In genomic region chr6:33419580-33420492, GRCh38 we compare ENCODE assay signal across 9 cellular contexts. TPM values are rescaled to one million over a fixed set of nuclear protein-coding genes. Genes with fewer than 3 reads are reported as not detected.
A peak's percentile ranks its signal among the peaks of the same experiment; 100 is the strongest.
DNase-seq lines count a peak whose midpoint lies in the region; ATAC-seq, FAIRE-seq and TF ChIP-seq lines count a peak whose summit lies in the region.
"Had no signal": no experiment of that assay in that cellular context is flagged by ENCODE, and none has a peak within 500 bp of the region (broad histone marks: within the 10 kb centered on the region; RNA-seq: fewer than 3 reads in every experiment).

SYNGAP1 (plus strand) TSS chr6:33420065; CDS start chr6:33420265, 200 bp downstream.

- FAIRE-seq in small intestine (lab: Jason Lieb, UNC) = no peak
- FAIRE-seq: pancreas had no signal

- peak within 1 kb of the TSS; percentile 3 for H2BK120ac ChIP-seq in neuronal stem cell (ENCODE audit: low read depth, low read length)

- H2BK15ac ChIP-seq in neuronal stem cell (ENCODE audit: low read length) = peak within 1 kb of the TSS; percentile 8

- peak within 1 kb of the TSS; percentile 78 for H3K18ac ChIP-seq in neuronal stem cell (ENCODE audit: low read length)

- peak within 1 kb of the TSS; percentile 16 for H2AK5ac ChIP-seq in neuronal stem cell (ENCODE audit: low read depth, low read length)

- no CpG with 5 or more reads among the region's 22 CpGs for WGBS in neuronal stem cell (ENCODE audit: extremely low coverage in 2 of 2, insufficient read length in 2 of 2, insufficient replicate concordance in 1 of 2), 2 donors
- WGBS in small intestine, 3 donors = 6 to 10% (median 8%) methylated on average over 15 to 22 of the region's 22 CpGs

- no peak within 1 kb of the TSS for H2BK5ac ChIP-seq in neuronal stem cell (ENCODE audit: low read length)

- peak within 1 kb of the TSS; percentile 36 for H3K9ac ChIP-seq in neuronal stem cell (ENCODE audit: low read depth, low read length, poor library complexity)

- H3K36me3 ChIP-seq in neuronal stem cell (replicated peaks in 1 of 2; ENCODE audit: control insufficient read depth in 2 of 2, insufficient read depth in 2 of 2, low read length in 2 of 2) = peaks cover 29 to 53% of the 10 kb centered on the region in 2 donors
- H3K36me3 ChIP-seq in small intestine (ENCODE audit: control insufficient read depth in 2 of 2, insufficient read depth in 2 of 2, low read length in 2 of 2) = peaks cover 0 to 4% of the 10 kb centered on the region in 2 donors

- H3K4me3 ChIP-seq in AG10803 (ENCODE audit: low read length) = peak within 1 kb of the TSS; percentile 65
- H3K4me3 ChIP-seq in neuronal stem cell (ENCODE audit: low read length in 2 of 2) = peak within 1 kb of the TSS; percentile 80 to 81
- no peak within 1 kb of the TSS for H3K4me3 ChIP-seq in small intestine (ENCODE audit: low read depth in 1 of 2, low read length in 2 of 2)

- DNase-seq in AG10803 (ENCODE audit: low read depth) (peak; percentile 67), NCI-H1092 treated with DMSO at 0.1 percent for 48 hours (lab: John Stamatoyannopoulos, UW) (peak; percentile 21), fibroblast of the conjunctiva (ENCODE audit: low read depth) (peak; percentile 49), neuronal stem cell (ENCODE audit: low spot score) (no peak), small intestine (no peak)
- DNase-seq in activated T-cell treated with anti-CD3 and anti-CD28 coated beads, Interleukin-2, amount 50 U/mL, for 48 hours = peak; percentile 58 to 66

- TF ChIP-seq CTCF in AG10803 (conservative IDR thresholded peaks at IDR 0.05; ENCODE audit: low read length) = no peak

- no peak within 1 kb of the TSS for H4K91ac ChIP-seq in neuronal stem cell (ENCODE audit: low read depth, low read length, poor library complexity)

- H3K23ac ChIP-seq in neuronal stem cell (ENCODE audit: low read depth, low read length, poor library complexity) = no peak within 1 kb of the TSS

- H3K27ac ChIP-seq in neuronal stem cell (replicated peaks; ENCODE audit: low read length) (peak within 1 kb of the TSS; percentile 97), small intestine (ENCODE audit: low read depth in 1 of 2, low read length in 1 of 2) (peak within 1 kb of the TSS in 1 of 2 donors; percentile 95)

- no peaks in the 10 kb centered on the region for H3K9me3 ChIP-seq in neuronal stem cell (replicated peaks in 1 of 2; ENCODE audit: control insufficient read depth in 2 of 2, insufficient read depth in 1 of 2, low read depth in 1 of 2, low read length in 2 of 2)
- no peaks in the 10 kb centered on the region for H3K9me3 ChIP-seq in small intestine (ENCODE audit: control insufficient read depth, low read depth)
- H3K9me3 ChIP-seq: pancreas had no signal

- no peak within 1 kb of the TSS for H3K14ac ChIP-seq in neuronal stem cell (ENCODE audit: low read length)

- H4K8ac ChIP-seq in neuronal stem cell (ENCODE audit: low read depth, low read length) = no peak within 1 kb of the TSS

- ATAC-seq in HG02981 (IDR thresholded peaks at IDR 0.05; ENCODE audit: unreplicated experiment) (no peak), HG03039 (IDR thresholded peaks at IDR 0.05; ENCODE audit: unreplicated experiment) (no peak)
- ATAC-seq: pancreas had no signal

- peak within 1 kb of the TSS; percentile 86 for H3K4me2 ChIP-seq in neuronal stem cell (ENCODE audit: insufficient read depth, low read length, poor library complexity, severe bottlenecking)

- no peak within 1 kb of the TSS for H3K4ac ChIP-seq in neuronal stem cell (ENCODE audit: low read length)

- peak within 1 kb of the TSS; percentile 62 for H2AFZ ChIP-seq in neuronal stem cell (ENCODE audit: low read length)

- peaks cover 29 to 37% of the 10 kb centered on the region in 2 donors for H3K4me1 ChIP-seq in neuronal stem cell (ENCODE audit: control insufficient read depth in 2 of 2, insufficient read depth in 1 of 2, low read depth in 1 of 2, low read length in 2 of 2)
- H3K4me1 ChIP-seq in small intestine (ENCODE audit: control insufficient read depth in 2 of 2, insufficient read depth in 1 of 2, low read depth in 1 of 2, low read length in 1 of 2) = peaks cover 10% of the 10 kb centered on the region in 2 donors

- H2BK12ac ChIP-seq in neuronal stem cell (ENCODE audit: low read length) = peak within 1 kb of the TSS; percentile 11

- no peaks in the 10 kb centered on the region for H3K27me3 ChIP-seq in neuronal stem cell (ENCODE audit: control insufficient read depth in 3 of 3, insufficient read depth in 3 of 3, low read depth in 1 of 3, low read length in 3 of 3)
- no peaks in the 10 kb centered on the region for H3K27me3 ChIP-seq in small intestine (ENCODE audit: control insufficient read depth in 2 of 2, insufficient read depth in 2 of 2, low read length in 2 of 2)
- H3K27me3 ChIP-seq: pancreas had no signal

- H3K79me1 ChIP-seq in neuronal stem cell (ENCODE audit: low read depth, low read length) = peaks cover 3% of the 10 kb centered on the region

RNA-seq across cellular contexts. Expression of gene SYNGAP1, which starts in this region (rescaled TPM):
- 57.5 TPM for polyA plus RNA-seq in neuronal stem cell (2013, experiment 1 of 2)
- polyA plus RNA-seq in neuronal stem cell (2013, experiment 2 of 2) = 54.1 TPM
- 1 to 10 TPM in 2 of 3 donors, under 1 TPM in 1; 0.89 to 9.6 (median 1.6) TPM for polyA plus RNA-seq in small intestine

Comparison
In these comparisons a context has a peak if more than half of its experiments do, and no peak if none do; other contexts are left out.
1. DNase-seq: peak in AG10803 (single experiment), NCI-H1092 treated with DMSO at 0.1 percent for 48 hours (single experiment), activated T-cell treated with anti-CD3 and anti-CD28 coated beads, Interleukin-2, amount 50 U/mL, for 48 hours (2 of 2) and fibroblast of the conjunctiva (single experiment); none in neuronal stem cell (single experiment) and small intestine (single experiment).
2. H3K4me3 ChIP-seq: peak in AG10803 (single experiment) and neuronal stem cell (2 of 2); none in small intestine (0 of 2).